ENCODE assay signal across 26 cellular contexts in the genomic region with DNA sequence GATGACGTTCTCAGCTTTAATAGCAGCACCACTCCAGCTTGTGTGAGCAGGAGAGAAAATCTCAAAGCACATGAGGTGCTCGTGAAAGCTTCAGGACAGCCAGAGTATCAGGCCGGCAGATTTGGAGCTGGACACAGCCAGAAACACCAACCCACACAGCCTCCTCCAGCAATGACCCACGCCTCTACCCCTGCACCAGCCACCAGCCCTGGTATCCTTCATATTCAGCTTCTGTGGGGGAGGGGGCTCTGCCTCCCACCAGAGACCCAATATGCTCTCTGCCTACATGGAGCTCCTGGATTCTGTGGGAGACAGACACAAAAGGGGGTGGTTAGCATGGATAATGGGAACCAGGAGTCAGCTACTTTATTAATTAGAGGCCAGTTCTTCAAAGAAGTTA.
"Had no signal": no experiment of that assay in that cellular context is flagged by ENCODE, and none has a peak within 500 bp of the region (broad histone marks: within the 10 kb centered on the region; RNA-seq: fewer than 3 reads in every experiment).

No MANE protein-coding gene starts in this region.

- H3K4me3 ChIP-seq: MG63, PC-9, Peyer's patch, SJCRH30 had no signal

- H3K4me1 ChIP-seq: Peyer's patch, SJCRH30 had no signal

- H3K9me3 ChIP-seq: MG63, Peyer's patch, SJCRH30 had no signal

- ATAC-seq: Right ventricle myocardium inferior, SK-N-SH treated with all-trans-retinoic acid at 6 μM for 48 hours had no signal

- H3K36me3 ChIP-seq: MG63, Peyer's patch, SJCRH30 had no signal

- H3K27me3 ChIP-seq: Peyer's patch, SJCRH30 had no signal

- H3K27ac ChIP-seq: HL-60, PC-9, Peyer's patch, SJCRH30 had no signal

- DNase-seq: IMR-90; Karpas-422; KG1; MG63; NCI-H1092 treated with DMSO at 0.1 percent for 48 hours; NCI-H1436; NCI-H187; NCI-H2029; NCI-H2081 treated with DMSO at 0.1 percent for 48 hours; NCI-H2171; NCI-H226; NCI-H446; NCI-H510A; NCI-H524 treated with DMSO at 0.1 percent for 48 hours; NCI-H69; NCI-H774; NK-92 treated with Interleukin-12 subunit alpha and Interleukin-12 subunit beta, amount 100 ng/mL, for 24 hours; OCI-M1; PC-9; Peyer's patch; SHP77 treated with DMSO at 0.1 percent for 48 hours; SJCRH30; T-helper 1 cell had no signal
